18 cellular contexts compared by ENCODE assay signal in genomic region chr3:122377975-122378374, GRCh38. TPM values are rescaled to one million over a fixed set of nuclear protein-coding genes. Genes with fewer than 3 reads are reported as not detected.
A peak's percentile ranks its signal among the peaks of the same experiment; 100 is the strongest.
DNase-seq lines count a peak whose midpoint lies in the region; ATAC-seq and TF ChIP-seq lines count a peak whose summit lies in the region.
"Had no signal": no experiment of that assay in that cellular context is flagged by ENCODE, and none has a peak within 500 bp of the region (broad histone marks: within the 10 kb centered on the region; RNA-seq: fewer than 3 reads in every experiment).

No MANE protein-coding gene starts in this region.

- peaks cover 51% of the 10 kb centered on the region for H3K4me1 Mint-ChIP-seq in activated CD4-positive, alpha-beta T cell treated with anti-CD3 and anti-CD28 coated beads for 36 hours
- peaks cover 40% of the 10 kb centered on the region for H3K4me1 Mint-ChIP-seq in activated naive CD8-positive, alpha-beta T cell treated with anti-CD3 and anti-CD28 coated beads for 36 hours
- H3K4me1 Mint-ChIP-seq in stimulated activated naive CD8-positive, alpha-beta T cell treated with anti-CD3 and anti-CD28 coated beads, Interleukin-15, amount 100 ng/mL, for 72 hours: peaks cover 65% of the 10 kb centered on the region

- peaks cover 49% of the 10 kb centered on the region for H3K36me3 Mint-ChIP-seq in activated CD4-positive, alpha-beta T cell treated with anti-CD3 and anti-CD28 coated beads for 36 hours (ENCODE audit: low read depth)
- peaks cover 47% of the 10 kb centered on the region for H3K36me3 Mint-ChIP-seq in activated naive CD8-positive, alpha-beta T cell treated with anti-CD3 and anti-CD28 coated beads for 36 hours

- no peaks in the 10 kb centered on the region for H3K36me3 ChIP-seq in cardiac muscle cell
- H3K36me3 ChIP-seq in left ventricle myocardium inferior: no peaks in the 10 kb centered on the region

- peak; percentile 30 for DNase-seq in activated CD4-positive, alpha-beta T cell treated with anti-CD3 and anti-CD28 coated beads for 36 hours
- DNase-seq in activated CD4-positive, alpha-beta T cell treated with anti-CD3 and anti-CD28 coated beads, Interleukin-2, amount 50 U/mL, for 1 hour: no peak
- DNase-seq in cardiac muscle cell (ENCODE audit: low read depth in 1 of 2, low spot score in 1 of 2): no peak
- no peak for DNase-seq in left ventricle myocardium inferior
- DNase-seq in activated naive CD8-positive, alpha-beta T cell treated with anti-CD3 and anti-CD28 coated beads for 36 hours: no peak
- peak in 1 of 2 donors; percentile 23 for DNase-seq in stimulated activated naive CD8-positive, alpha-beta T cell treated with anti-CD3 and anti-CD28 coated beads, Interleukin-15, amount 100 ng/mL, for 72 hours
- no peak for DNase-seq in NCI-H146 treated with DMSO at 0.1 percent for 48 hours (lab: John Stamatoyannopoulos, UW; ENCODE audit: unreplicated experiment)
- DNase-seq: Calu3; CD4-positive, CD25-positive, alpha-beta regulatory T cell; HCEC 1CT; NCI-H1436 treated with DMSO at 0.1 percent for 48 hours; NCI-H2081; NCI-H510A treated with DMSO at 0.1 percent for 48 hours; NCI-H82 had no signal

- H3K4me3 Mint-ChIP-seq in activated CD4-positive, alpha-beta T cell treated with anti-CD3 and anti-CD28 coated beads for 36 hours: no peak overlapping the region
- no peak overlapping the region for H3K4me3 Mint-ChIP-seq in activated naive CD8-positive, alpha-beta T cell treated with anti-CD3 and anti-CD28 coated beads for 36 hours
- H3K4me3 Mint-ChIP-seq in stimulated activated naive CD8-positive, alpha-beta T cell treated with anti-CD3 and anti-CD28 coated beads, Interleukin-15, amount 100 ng/mL, for 72 hours: peak overlapping the region; percentile 32 to 41
- H3K4me3 Mint-ChIP-seq: B cell had no signal

- no peaks in the 10 kb centered on the region for H3K27me3 Mint-ChIP-seq in activated CD4-positive, alpha-beta T cell treated with anti-CD3 and anti-CD28 coated beads for 36 hours
- no peaks in the 10 kb centered on the region for H3K27me3 Mint-ChIP-seq in activated naive CD8-positive, alpha-beta T cell treated with anti-CD3 and anti-CD28 coated beads for 36 hours
- H3K27me3 Mint-ChIP-seq in stimulated activated naive CD8-positive, alpha-beta T cell treated with anti-CD3 and anti-CD28 coated beads, Interleukin-15, amount 100 ng/mL, for 72 hours: no peaks in the 10 kb centered on the region
- H3K27me3 Mint-ChIP-seq: B cell; CD4-positive, CD25-positive, alpha-beta regulatory T cell had no signal

- no peaks in the 10 kb centered on the region for H3K9me3 Mint-ChIP-seq in activated CD4-positive, alpha-beta T cell treated with anti-CD3 and anti-CD28 coated beads for 36 hours (ENCODE audit: low read depth)
- H3K9me3 Mint-ChIP-seq in activated naive CD8-positive, alpha-beta T cell treated with anti-CD3 and anti-CD28 coated beads for 36 hours: no peaks in the 10 kb centered on the region
- peaks cover 0 to 4% of the 10 kb centered on the region in 2 donors for H3K9me3 Mint-ChIP-seq in stimulated activated naive CD8-positive, alpha-beta T cell treated with anti-CD3 and anti-CD28 coated beads, Interleukin-15, amount 100 ng/mL, for 72 hours

- peak; percentile 71 for ATAC-seq in activated CD4-positive, alpha-beta T cell treated with anti-CD3 and anti-CD28 coated beads for 36 hours
- peak; percentile 76 for ATAC-seq in stimulated activated naive CD8-positive, alpha-beta T cell treated with anti-CD3 and anti-CD28 coated beads, Interleukin-15, amount 100 ng/mL, for 72 hours
- no peak for ATAC-seq in HG03039 (IDR thresholded peaks at IDR 0.05; ENCODE audit: unreplicated experiment)

- H3K4me3 ChIP-seq in cardiac muscle cell (no peak overlapping the region), left ventricle myocardium inferior (no peak overlapping the region)

- H3K4me1 ChIP-seq in cardiac muscle cell (ENCODE audit: low read depth) (peaks cover 13% of the 10 kb centered on the region), left ventricle myocardium inferior (peaks cover 18% of the 10 kb centered on the region)

- CTCF ChIA-PET in activated CD4-positive, alpha-beta T cell treated with anti-CD3 and anti-CD28 coated beads for 36 hours (lab: Charles Lee): interaction anchor here (1.3 kb wide), 1 partner anchor 12 kb away, joined by 3 read pairs; no protein-coding TSS in a partner anchor

- H3K27ac ChIP-seq in cardiac muscle cell (peak overlapping the region; percentile 23), left ventricle myocardium inferior (replicated peaks) (no peak overlapping the region)
- H3K27ac ChIP-seq: 22Rv1 had no signal

- H3K27ac Mint-ChIP-seq in activated CD4-positive, alpha-beta T cell treated with anti-CD3 and anti-CD28 coated beads for 36 hours: peak overlapping the region; percentile 69
- H3K27ac Mint-ChIP-seq in activated naive CD8-positive, alpha-beta T cell treated with anti-CD3 and anti-CD28 coated beads for 36 hours: peak overlapping the region; percentile 88
- peak overlapping the region; percentile 93 to 94 for H3K27ac Mint-ChIP-seq in stimulated activated naive CD8-positive, alpha-beta T cell treated with anti-CD3 and anti-CD28 coated beads, Interleukin-15, amount 100 ng/mL, for 72 hours
- H3K27ac Mint-ChIP-seq: B cell; CD4-positive, CD25-positive, alpha-beta regulatory T cell had no signal

- POLR2A ChIA-PET in activated CD4-positive, alpha-beta T cell treated with anti-CD3 and anti-CD28 coated beads for 36 hours (lab: Charles Lee): no interaction called here

- TF ChIP-seq CTCF in cardiac muscle cell (IDR thresholded peaks at IDR 0.05; ENCODE audit: low read depth, low read length) (no peak), left ventricle myocardium inferior (IDR thresholded peaks at IDR 0.05; ENCODE audit: borderline replicate concordance) (no peak)

- no peaks in the 10 kb centered on the region for H3K9me3 ChIP-seq in cardiac muscle cell (ENCODE audit: low read depth)
- no peaks in the 10 kb centered on the region for H3K9me3 ChIP-seq in left ventricle myocardium inferior (replicated peaks)

- intact Hi-C loops in activated CD4-positive, alpha-beta T cell treated with anti-CD3 and anti-CD28 coated beads for 36 hours (cut with DNase I, micrococcal nuclease): no loop called here
- intact Hi-C loops in left ventricle myocardium inferior (cut with micrococcal nuclease): no loop called here

- H3K27me3 ChIP-seq in cardiac muscle cell: no peaks in the 10 kb centered on the region
- H3K27me3 ChIP-seq in left ventricle myocardium inferior (ENCODE audit: low read depth): no peaks in the 10 kb centered on the region

RNA-seq across cellular contexts. Expression of gene MIX23, which starts 5.1 kb away (rescaled TPM):
- 100 to 1,000 TPM; 148 to 250 TPM for total RNA-seq in activated CD4-positive, alpha-beta T cell treated with anti-CD3 and anti-CD28 coated beads for 36 hours
- total RNA-seq in cardiac muscle cell (54.8 and 60.7 TPM in 2 replicates), left ventricle myocardium inferior (32.7 TPM)
- 79.8 and 81.5 TPM in 2 replicates for polyA plus RNA-seq in cardiac muscle cell
- total RNA-seq in activated naive CD8-positive, alpha-beta T cell treated with anti-CD3 and anti-CD28 coated beads for 36 hours: 100 to 1,000 TPM; 170 to 210 TPM

RNA-seq across cellular contexts. Expression of gene FAM162A, which starts 6.0 kb away (rescaled TPM):
- total RNA-seq in activated CD4-positive, alpha-beta T cell treated with anti-CD3 and anti-CD28 coated beads for 36 hours: 100 to 1,000 TPM; 163 to 181 TPM
- total RNA-seq in cardiac muscle cell (182 and 209 TPM in 2 replicates), left ventricle myocardium inferior (141 TPM)
- 613 and 642 TPM in 2 replicates for polyA plus RNA-seq in cardiac muscle cell
- total RNA-seq in activated naive CD8-positive, alpha-beta T cell treated with anti-CD3 and anti-CD28 coated beads for 36 hours: 100 to 1,000 TPM; 147 to 148 TPM

RNA-seq across cellular contexts. Expression of gene WDR5B, which starts 37.9 kb away (rescaled TPM):
- total RNA-seq in activated CD4-positive, alpha-beta T cell treated with anti-CD3 and anti-CD28 coated beads for 36 hours: 1 to 10 TPM; 2.6 to 2.8 TPM
- total RNA-seq in cardiac muscle cell (3.1 and 4.9 TPM in 2 replicates), left ventricle myocardium inferior (3.3 TPM)
- polyA plus RNA-seq in cardiac muscle cell: 3.9 and 4.2 TPM in 2 replicates
- total RNA-seq in activated naive CD8-positive, alpha-beta T cell treated with anti-CD3 and anti-CD28 coated beads for 36 hours: 1 to 10 TPM; 2.4 to 2.5 TPM

RNA-seq across cellular contexts. Expression of gene CSTA, which starts 52.9 kb away (rescaled TPM):
- not detected for total RNA-seq in activated CD4-positive, alpha-beta T cell treated with anti-CD3 and anti-CD28 coated beads for 36 hours
- total RNA-seq in cardiac muscle cell: not detected in 2 replicates
- polyA plus RNA-seq in cardiac muscle cell: not detected in 2 replicates
- total RNA-seq in left ventricle myocardium inferior: 0.74 TPM
- not detected for total RNA-seq in activated naive CD8-positive, alpha-beta T cell treated with anti-CD3 and anti-CD28 coated beads for 36 hours
- total RNA-seq: B cell; Calu3; CD4-positive, CD25-positive, alpha-beta regulatory T cell; G401 had no signal

Comparison
In these comparisons a context has a peak if more than half of its experiments do, and no peak if none do; other contexts are left out.
1. H3K4me3 Mint-ChIP-seq: peak in stimulated activated naive CD8-positive, alpha-beta T cell treated with anti-CD3 and anti-CD28 coated beads, Interleukin-15, amount 100 ng/mL, for 72 hours (2 of 2); none in activated CD4-positive, alpha-beta T cell treated with anti-CD3 and anti-CD28 coated beads for 36 hours (single experiment) and activated naive CD8-positive, alpha-beta T cell treated with anti-CD3 and anti-CD28 coated beads for 36 hours (single experiment).
2. Peak in every context shown above with its lines, with median percentiles within 50 percentile points of each other: H3K27ac Mint-ChIP-seq.